Comparison of ENCODE assay signal across 8 cellular contexts in genomic region chr4:99946346-99947189, GRCh38.
A peak's percentile ranks its signal among the peaks of the same experiment; 100 is the strongest.
DNase-seq lines count a peak whose midpoint lies in the region; ATAC-seq lines count a peak whose summit lies in the region.

DNAJB14 (minus strand) TSS chr4:99946618; CDS start chr4:99946571, 47 bp downstream.

- peak within 1 kb of the TSS; percentile 89 for H3K27ac ChIP-seq in effector memory CD4-positive, alpha-beta T cell (ENCODE audit: insufficient read depth, low read length, poor library complexity, severe bottlenecking)

- no peaks in the 10 kb centered on the region for H3K27me3 ChIP-seq in effector memory CD4-positive, alpha-beta T cell (replicated peaks; ENCODE audit: control insufficient read depth, insufficient read depth, low read length, poor library complexity, severe bottlenecking)

- peaks cover 7% of the 10 kb centered on the region for H3K36me3 Mint-ChIP-seq in memory B cell

- peak within 1 kb of the TSS; percentile 97 for H3K27ac Mint-ChIP-seq in memory B cell

- H3K36me3 ChIP-seq in effector memory CD4-positive, alpha-beta T cell (ENCODE audit: control insufficient read depth, insufficient read depth, low read length), result peaks cover 6% of the 10 kb centered on the region

- ATAC-seq in GM19023 (IDR thresholded peaks at IDR 0.05; ENCODE audit: unreplicated experiment) (peak; percentile 45), HG03196 (IDR thresholded peaks at IDR 0.05; ENCODE audit: unreplicated experiment) (peak; percentile 41), memory B cell (ENCODE audit: low read depth) (peak; percentile 57)

- no peaks in the 10 kb centered on the region for H3K27me3 Mint-ChIP-seq in memory B cell

- H3K9me3 ChIP-seq in effector memory CD4-positive, alpha-beta T cell (ENCODE audit: control insufficient read depth, low read length), result no peaks in the 10 kb centered on the region

- H3K4me3 ChIP-seq in effector memory CD4-positive, alpha-beta T cell (ENCODE audit: insufficient read depth, low read depth, low read length, poor library complexity, severe bottlenecking), result peak within 1 kb of the TSS; percentile 91

- DNase-seq in AML-193 (lab: John Stamatoyannopoulos, UW) (peak; percentile 57 to 60), NCI-H774 (lab: John Stamatoyannopoulos, UW) (peak; percentile 33), memory B cell (ENCODE audit: low spot score in 2 of 2) (peak; percentile 69 to 73)
- peak; percentile 33 to 74 for DNase-seq in activated CD8-positive, alpha-beta memory T cell treated with anti-CD3 and anti-CD28 coated beads for 1 hour (ENCODE audit: extremely low read depth in 1 of 2, low read depth in 1 of 2)
- DNase-seq in effector memory CD4-positive, alpha-beta T cell, result peak; percentile 73 to 74 (median 74)
- peak; percentile 56 for DNase-seq in stimulated activated CD8-positive, alpha-beta memory T cell treated with anti-CD3 and anti-CD28 coated beads, Interleukin-12 subunit alpha, Interleukin-12 subunit beta, amount 100 ng/mL, for 24 hours (ENCODE audit: extremely low read depth)

- peaks cover 34% of the 10 kb centered on the region for H3K4me1 ChIP-seq in effector memory CD4-positive, alpha-beta T cell (ENCODE audit: control insufficient read depth, insufficient read depth, low read length, poor library complexity, severe bottlenecking)

- H3K9me3 Mint-ChIP-seq in memory B cell, result no peaks in the 10 kb centered on the region

- peaks cover 32% of the 10 kb centered on the region for H3K4me1 Mint-ChIP-seq in memory B cell

- peak within 1 kb of the TSS; percentile 100 for H3K4me3 Mint-ChIP-seq in memory B cell

Comparison
In these comparisons a context has a peak if more than half of its experiments do, and no peak if none do; other contexts are left out.
1. Peak in every context shown above with its lines: DNase-seq, ATAC-seq, H3K4me3 ChIP-seq and H3K27ac ChIP-seq.